Comparison of ENCODE assay signal across 8 cellular contexts in the genomic region with DNA sequence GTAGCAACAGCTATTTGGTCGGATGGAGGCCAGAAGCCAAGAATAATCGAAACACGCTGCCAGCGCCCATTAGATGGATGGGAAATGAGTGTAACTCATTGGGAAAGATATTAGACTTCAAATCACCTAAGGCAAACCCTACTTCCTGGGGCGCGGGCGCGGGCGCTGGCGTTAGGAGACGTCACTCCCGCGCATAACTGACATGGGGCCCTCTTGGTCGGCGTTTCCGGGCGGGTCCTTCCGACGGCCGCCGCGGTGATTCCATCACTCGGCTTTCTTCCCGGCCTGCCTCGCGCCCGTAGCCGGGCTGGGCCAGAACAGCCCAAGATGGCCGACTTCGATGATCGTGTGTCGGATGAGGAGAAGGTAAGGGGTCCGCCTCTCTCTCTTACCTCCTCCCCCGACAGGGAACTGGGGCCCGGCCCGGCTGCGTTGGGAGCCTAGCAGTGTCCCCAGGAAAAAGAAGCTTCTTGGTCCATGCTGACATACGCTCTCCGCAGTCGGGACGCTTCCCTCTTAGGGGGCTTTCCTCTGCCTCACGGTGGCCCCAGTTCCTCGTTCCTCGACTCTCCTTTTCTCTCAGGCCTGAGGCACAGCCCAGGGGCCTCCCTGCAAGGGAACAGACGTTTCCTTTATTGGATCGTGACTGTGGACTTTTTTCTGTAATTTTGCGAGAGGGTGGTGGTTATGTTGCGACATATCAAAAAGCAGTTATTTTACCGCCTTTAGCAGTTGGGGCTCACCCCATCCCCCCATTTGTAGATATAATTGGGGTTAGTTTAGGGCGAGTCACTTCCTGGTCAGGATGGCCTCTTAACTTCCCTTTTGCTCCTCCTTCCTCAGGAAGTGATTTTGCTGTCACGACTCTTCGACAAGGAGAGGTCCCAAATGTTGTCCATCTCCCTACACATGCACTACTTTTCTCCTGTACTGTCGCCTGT. TPM values are rescaled to one million over a fixed set of nuclear protein-coding genes. Genes with fewer than 3 reads are reported as not detected.
A peak's percentile ranks its signal among the peaks of the same experiment; 100 is the strongest.
DNase-seq lines count a peak whose midpoint lies in the region; ATAC-seq lines count a peak whose summit lies in the region.

A gene (plus strand): TSS at position 315 of the 941 bp plus-strand sequence. CDS start 13 bp downstream, at position 328.

- POLR2A ChIA-PET in activated CD4-positive, alpha-beta T cell treated with anti-CD3 and anti-CD28 coated beads, Interleukin-2, amount 10 ng/mL, durations not matched to agents 7 days and 5 days (lab: Charles Lee): interaction anchor here (0.7 to 1.5 kb wide), 2 partner anchors 55 to 115 kb away, joined by 3 to 4 read pairs; a partner anchor contains a TSS

- peaks cover 40% of the 10 kb centered on the region for H3K36me3 Mint-ChIP-seq in activated CD4-positive, alpha-beta T cell treated with anti-CD3 and anti-CD28 coated beads, Interleukin-2, amount 10 ng/mL, durations not matched to agents 7 days and 5 days (ENCODE audit: low read depth)

- H3K27me3 Mint-ChIP-seq in activated CD4-positive, alpha-beta T cell treated with anti-CD3 and anti-CD28 coated beads, Interleukin-2, amount 10 ng/mL, durations not matched to agents 7 days and 5 days: no peaks in the 10 kb centered on the region

- peak within 1 kb of the TSS; percentile 100 for H3K27ac Mint-ChIP-seq in activated CD4-positive, alpha-beta T cell treated with anti-CD3 and anti-CD28 coated beads, Interleukin-2, amount 10 ng/mL, durations not matched to agents 7 days and 5 days

- CTCF ChIA-PET in activated CD4-positive, alpha-beta T cell treated with anti-CD3 and anti-CD28 coated beads, Interleukin-2, amount 10 ng/mL, durations not matched to agents 7 days and 5 days (lab: Charles Lee): interaction anchor here (0.7 to 1.5 kb wide), 3 partner anchors 55 to 229 kb away, joined by 3 to 5 read pairs (median 3); a partner anchor contains a TSS

- peak; percentile 38 to 91 (median 88) for DNase-seq in C1 segment of cervical spinal cord (lab: John Stamatoyannopoulos, UW)
- peak; percentile 89 for DNase-seq in NCI-H69 (lab: John Stamatoyannopoulos, UW)
- DNase-seq in activated CD4-positive, alpha-beta T cell treated with anti-CD3 and anti-CD28 coated beads, Interleukin-2, amount 10 ng/mL, durations not matched to agents 7 days and 5 days: peak; percentile 93
- peak; percentile 44 for DNase-seq in cortex of kidney (lab: John Stamatoyannopoulos, UW)
- DNase-seq in left lobe of liver (ENCODE audit: low spot score): peak; percentile 93
- peak; percentile 89 for DNase-seq in stimulated activated CD4-positive, alpha-beta T cell treated with anti-CD3 and anti-CD28 coated beads, Interleukin-2, amount 100 ng/mL, for 24 hours

- peak; percentile 81 for ATAC-seq in GM19351 (IDR thresholded peaks at IDR 0.05; ENCODE audit: unreplicated experiment)
- ATAC-seq in HG03520 (IDR thresholded peaks at IDR 0.05; ENCODE audit: unreplicated experiment): peak; percentile 73
- peak; percentile 92 for ATAC-seq in left lobe of liver

- peak within 1 kb of the TSS; percentile 99 for H3K4me3 Mint-ChIP-seq in activated CD4-positive, alpha-beta T cell treated with anti-CD3 and anti-CD28 coated beads, Interleukin-2, amount 10 ng/mL, durations not matched to agents 7 days and 5 days

- peaks cover 38% of the 10 kb centered on the region for H3K4me1 Mint-ChIP-seq in activated CD4-positive, alpha-beta T cell treated with anti-CD3 and anti-CD28 coated beads, Interleukin-2, amount 10 ng/mL, durations not matched to agents 7 days and 5 days

- no peaks in the 10 kb centered on the region for H3K9me3 Mint-ChIP-seq in activated CD4-positive, alpha-beta T cell treated with anti-CD3 and anti-CD28 coated beads, Interleukin-2, amount 10 ng/mL, durations not matched to agents 7 days and 5 days

RNA-seq across cellular contexts. Expression of the gene that starts here (rescaled TPM):
- total RNA-seq in activated CD4-positive, alpha-beta T cell treated with anti-CD3 and anti-CD28 coated beads, Interleukin-2, amount 10 ng/mL, durations not matched to agents 7 days and 5 days: 100 to 1,000 TPM; 254 to 303 TPM
- total RNA-seq in left lobe of liver: 32.8 TPM

Comparison
In these comparisons a context has a peak if more than half of its experiments do, and no peak if none do; other contexts are left out.
1. Peak in every context shown above with its lines: DNase-seq and ATAC-seq.